ENCODE assay signal across 13 cellular contexts in genomic region chr1:89917353-89917752, GRCh38.
DNase-seq lines count a peak whose midpoint lies in the region; ATAC-seq and TF ChIP-seq lines count a peak whose summit lies in the region.
"Had no signal": no experiment of that assay in that cellular context is flagged by ENCODE, and none has a peak within 500 bp of the region (broad histone marks: within the 10 kb centered on the region; RNA-seq: fewer than 3 reads in every experiment).

No MANE protein-coding gene starts in this region.

- H2BK20ac ChIP-seq in H9 (ENCODE audit: low read depth, low read length, poor library complexity, severe bottlenecking) = peak overlapping the region; percentile 64

- H2BK5ac ChIP-seq in H9 (ENCODE audit: insufficient read length, low read length) = no peak overlapping the region

- no peak overlapping the region for H4K8ac ChIP-seq in H9 (replicated peaks; ENCODE audit: insufficient read length, low read depth, low read length)

- H3K56ac ChIP-seq in H9 (ENCODE audit: insufficient read length, low read depth, low read length) = no peak overlapping the region

- no peak for ATAC-seq in CD4-positive, CD25-positive, alpha-beta regulatory T cell (ENCODE audit: low read depth in 2 of 2)
- ATAC-seq in WTC11 (no peak), psoas muscle (peak in 1 of 4 donors; percentile 4), GM21825 (IDR thresholded peaks at IDR 0.05; ENCODE audit: unreplicated experiment) (no peak)

- H3K9me3 ChIP-seq in CD4-positive, CD25-positive, alpha-beta regulatory T cell (ENCODE audit: control insufficient read depth in 2 of 2, low read length in 2 of 2) = no peaks in the 10 kb centered on the region
- H3K9me3 ChIP-seq in H9 (ENCODE audit: control insufficient read depth, low read depth, low read length) (no peaks in the 10 kb centered on the region), psoas muscle (no peaks in the 10 kb centered on the region)
- H3K9me3 ChIP-seq: A549, BE2C had no signal

- H3K79me1 ChIP-seq in H9 (ENCODE audit: insufficient read depth, low read depth, low read length, poor library complexity, severe bottlenecking) = no peaks in the 10 kb centered on the region

- H3K23ac ChIP-seq in H9 (ENCODE audit: insufficient read length, low read depth, low read length) = no peak overlapping the region

- no peaks in the 10 kb centered on the region for H3K9me3 Mint-ChIP-seq in CD4-positive, CD25-positive, alpha-beta regulatory T cell
- H3K9me3 Mint-ChIP-seq in H9 (peaks cover 0 to 4% of the 10 kb centered on the region in 2 experiments; a peak in 1 of 5 replicates), WTC11 (peaks cover under 1% of the 10 kb centered on the region)
- H3K9me3 Mint-ChIP-seq: GM23338 had no signal

- H2AFZ ChIP-seq in H9 (ENCODE audit: low read length) = no peak overlapping the region
- H2AFZ ChIP-seq: GM23338 had no signal

- H3K4me3 Mint-ChIP-seq in CD4-positive, CD25-positive, alpha-beta regulatory T cell = no peak overlapping the region
- H3K4me3 Mint-ChIP-seq in H9 = no peak overlapping the region
- no peak overlapping the region for H3K4me3 Mint-ChIP-seq in WTC11
- H3K4me3 Mint-ChIP-seq: GM23338 had no signal

- peaks cover 7% of the 10 kb centered on the region; the same call in 1 of the 2 replicates for H3K79me2 ChIP-seq in H9 (ENCODE audit: insufficient read depth, low read length)

- H3K14ac ChIP-seq in H9 (ENCODE audit: insufficient read depth, low read length) = no peak overlapping the region

- no peak overlapping the region for H4K5ac ChIP-seq in H9 (ENCODE audit: insufficient read length, low read depth, low read length)

- H3K27ac Mint-ChIP-seq in CD4-positive, CD25-positive, alpha-beta regulatory T cell = peak overlapping the region in 2 of 3 donors; percentile 70 to 75
- H3K27ac Mint-ChIP-seq in H9 (peak overlapping the region in 1 of 3 experiments; percentile 54; a peak in 1 of 7 replicates), WTC11 (peak overlapping the region; percentile 11)
- H3K27ac Mint-ChIP-seq: GM23338 had no signal

- H3K9ac ChIP-seq in H9 (ENCODE audit: extremely low read depth, insufficient read length, low read length) = no peak overlapping the region

- no peak overlapping the region for H3K4me3 ChIP-seq in CD4-positive, CD25-positive, alpha-beta regulatory T cell (ENCODE audit: low read depth, low read length)
- no peak overlapping the region for H3K4me3 ChIP-seq in psoas muscle
- H3K4me3 ChIP-seq: A549 had no signal

- no peaks in the 10 kb centered on the region for H3K23me2 ChIP-seq in H9 (ENCODE audit: insufficient read length, low read depth, low read length, poor library complexity, severe bottlenecking)

- H3T11ph ChIP-seq in H9 (ENCODE audit: low read length) = no peak overlapping the region

- POLR2A ChIA-PET in WTC11 (lab: Charles Lee) = no interaction called here

- no peak overlapping the region for H2BK15ac ChIP-seq in H9 (ENCODE audit: low read depth, low read length)

- no peak overlapping the region for H2BK12ac ChIP-seq in H9 (ENCODE audit: insufficient read length, low read depth, low read length)

- intact Hi-C loops in psoas muscle (cut with DNase I) = loop anchor here in 1 of 2 donors (5.0 to 10.0 kb wide), 3 partner anchors 55 to 75 kb away; no protein-coding TSS in a partner anchor

- H3K4me2 ChIP-seq in H9 (ENCODE audit: insufficient read depth, insufficient read length, low read length) = no peak overlapping the region

- no peak overlapping the region for H3K27ac ChIP-seq in CD4-positive, CD25-positive, alpha-beta regulatory T cell (ENCODE audit: insufficient read depth, low read length, poor library complexity, severe bottlenecking)
- H3K27ac ChIP-seq in H9 (ENCODE audit: insufficient read length, low read depth, low read length) = no peak overlapping the region
- H3K27ac ChIP-seq in psoas muscle = peak overlapping the region; percentile 66
- H3K27ac ChIP-seq: C4-2B, HL-60 had no signal

- no CpG with 5 or more reads among the region's 1 CpG for WGBS in H9 (ENCODE audit: extremely low coverage, insufficient read length, low lambda C conversion rate)
- WGBS in psoas muscle, 3 donors = 54 to 60% (median 59%) methylated on average over 1 of the region's 1 CpG

- H3K4me1 ChIP-seq in CD4-positive, CD25-positive, alpha-beta regulatory T cell (ENCODE audit: control insufficient read depth, insufficient read depth, low read length, poor library complexity, severe bottlenecking) = no peaks in the 10 kb centered on the region
- H3K4me1 ChIP-seq in H9 (ENCODE audit: insufficient read depth, low read length) (peaks cover 17% of the 10 kb centered on the region), psoas muscle (peaks cover 25% of the 10 kb centered on the region)
- H3K4me1 ChIP-seq: BE2C had no signal

- H3K27me3 ChIP-seq in CD4-positive, CD25-positive, alpha-beta regulatory T cell (ENCODE audit: control insufficient read depth, insufficient read depth, low read length) = no peaks in the 10 kb centered on the region
- H3K27me3 ChIP-seq in H9 (ENCODE audit: insufficient read depth, low read length) = no peaks in the 10 kb centered on the region
- H3K27me3 ChIP-seq in psoas muscle (ENCODE audit: insufficient read depth in 3 of 3, low read length in 2 of 3) = no peaks in the 10 kb centered on the region
- H3K27me3 ChIP-seq: BE2C had no signal

- no peak overlapping the region for H3K18ac ChIP-seq in H9 (ENCODE audit: insufficient read length, low read depth, low read length)

- CTCF ChIA-PET in WTC11 (lab: Charles Lee) = interaction anchor here (1.2 kb wide), 1 partner anchor 10 kb away, joined by 3 read pairs; no protein-coding TSS in a partner anchor

- H4K20me1 ChIP-seq in H9 (ENCODE audit: control insufficient read depth, insufficient read depth, insufficient read length) = no peaks in the 10 kb centered on the region

- H3K4ac ChIP-seq in H9 (ENCODE audit: low read depth, low read length) = no peak overlapping the region

- H2AK5ac ChIP-seq in H9 (ENCODE audit: insufficient read length, low read length) = no peak overlapping the region

- H3K36me3 Mint-ChIP-seq in CD4-positive, CD25-positive, alpha-beta regulatory T cell = peaks cover 17% of the 10 kb centered on the region
- H3K36me3 Mint-ChIP-seq in H9 (ENCODE audit: insufficient read depth in 1 of 3, low read depth in 3 of 3) (peaks cover 9 to 18% (median 14%) of the 10 kb centered on the region in 3 experiments), WTC11 (peaks cover 14% of the 10 kb centered on the region)

- TF ChIP-seq CTCF in H9 (conservative IDR thresholded peaks at IDR 0.05) (no peak), WTC11 (IDR thresholded peaks at IDR 0.05) (no peak), psoas muscle (IDR thresholded peaks at IDR 0.05) (no peak)

- no peak overlapping the region for H4K91ac ChIP-seq in H9 (ENCODE audit: insufficient read length, low read depth, low read length)

- H2BK120ac ChIP-seq in H9 (ENCODE audit: low read depth, low read length, poor library complexity, severe bottlenecking) = no peak overlapping the region

- no peak for DNase-seq in CD4-positive, CD25-positive, alpha-beta regulatory T cell
- DNase-seq in H9 (no peak), WTC11 (ENCODE audit: low spot score) (no peak), psoas muscle (no peak), cerebellum (ENCODE audit: low spot score) (no peak)
- DNase-seq: BE2C, DMS79, KBM-7 had no signal

- peaks cover 9 to 34% (median 21%) of the 10 kb centered on the region in 4 donors for H3K4me1 Mint-ChIP-seq in CD4-positive, CD25-positive, alpha-beta regulatory T cell
- peaks cover 39 to 52% of the 10 kb centered on the region in 2 experiments for H3K4me1 Mint-ChIP-seq in H9
- peaks cover 58% of the 10 kb centered on the region for H3K4me1 Mint-ChIP-seq in WTC11

- no peaks in the 10 kb centered on the region for H3K36me3 ChIP-seq in CD4-positive, CD25-positive, alpha-beta regulatory T cell (ENCODE audit: control insufficient read depth, insufficient read depth, low read length)
- H3K36me3 ChIP-seq in psoas muscle (ENCODE audit: insufficient read depth in 1 of 2, low read depth in 1 of 2) = no peaks in the 10 kb centered on the region
- H3K36me3 ChIP-seq: BE2C had no signal

- H3K27me3 Mint-ChIP-seq in CD4-positive, CD25-positive, alpha-beta regulatory T cell = no peaks in the 10 kb centered on the region
- H3K27me3 Mint-ChIP-seq in H9 (ENCODE audit: low read depth) = no peaks in the 10 kb centered on the region
- no peaks in the 10 kb centered on the region for H3K27me3 Mint-ChIP-seq in WTC11 (ENCODE audit: low read depth)

TF ChIP-seq in WTC11, 78 proteins besides CTCF, POLR2A, EP300 and RAD21:
- TF ChIP-seq GTF2I (CRISPR knock-in tag; conservative IDR thresholded peaks at IDR 0.05) (0 out of 2 replicates have a peak, but pooled peaks have one; percentile 11), EMX1 (CRISPR knock-in tag; IDR thresholded peaks at IDR 0.05) (no peak)
